9 cellular contexts compared by ENCODE assay signal in genomic region chr17:77444653-77445029, GRCh38.
DNase-seq lines count a peak whose midpoint lies in the region; ATAC-seq, FAIRE-seq and TF ChIP-seq lines count a peak whose summit lies in the region.
"Had no signal": no experiment of that assay in that cellular context is flagged by ENCODE, and none has a peak within 500 bp of the region (broad histone marks: within the 10 kb centered on the region; RNA-seq: fewer than 3 reads in every experiment).

No MANE protein-coding gene starts in this region.

- TF ChIP-seq CTCF in AG04450 (IDR thresholded peaks at IDR 0.05; ENCODE audit: low read depth, low read length) (no peak), GM20000 (IDR thresholded peaks at IDR 0.05; ENCODE audit: extremely low read depth, missing control alignments) (no peak), lung (IDR thresholded peaks at IDR 0.05; ENCODE audit: control extremely low read depth, extremely low read depth) (no peak)

- POLR2A ChIA-PET in AG04450 (lab: Yijun Ruan, JAX) (interaction anchor here (0.7 to 3.2 kb wide), 11 partner anchors 9 to 514 kb away, joined by 3 to 12 read pairs (median 5); partner anchors contain the start of gene TNRC6C), HEK293T (lab: Yijun Ruan, JAX) (no interaction called here)
- POLR2A ChIA-PET in activated CD8-positive, alpha-beta T cell treated with anti-CD3 and anti-CD28 coated beads, Interleukin-2, amount 10 ng/mL, durations not matched to agents 7 days and 5 days (lab: Charles Lee) = interaction anchor here (0.7 to 14.0 kb wide), 18 partner anchors 6 to 112 kb away, joined by 3 to 169 read pairs (median 5); no protein-coding TSS in a partner anchor

- H3K27me3 Mint-ChIP-seq in activated CD8-positive, alpha-beta T cell treated with anti-CD3 and anti-CD28 coated beads, Interleukin-2, amount 10 ng/mL, durations not matched to agents 7 days and 5 days (ENCODE audit: low read depth) = no peaks in the 10 kb centered on the region

- no peak overlapping the region for H3K4me3 ChIP-seq in AG04450 (ENCODE audit: low read depth, low read length)
- H3K4me3 ChIP-seq in lung = no peak overlapping the region
- H3K4me3 ChIP-seq: pancreas had no signal

- peaks cover 94% of the 10 kb centered on the region for H3K4me1 Mint-ChIP-seq in activated CD8-positive, alpha-beta T cell treated with anti-CD3 and anti-CD28 coated beads, Interleukin-2, amount 10 ng/mL, durations not matched to agents 7 days and 5 days (ENCODE audit: low read depth)

- peak overlapping the region; percentile 82 for H3K4me3 Mint-ChIP-seq in activated CD8-positive, alpha-beta T cell treated with anti-CD3 and anti-CD28 coated beads, Interleukin-2, amount 10 ng/mL, durations not matched to agents 7 days and 5 days

- DNase-seq in AG04450 (ENCODE audit: low read depth, low spot score) (no peak), GM20000 (ENCODE audit: low spot score) (peak; percentile 66), lung (ENCODE audit: low spot score) (no peak), HEK293T (ENCODE audit: extremely low spot score) (no peak), H54 (ENCODE audit: insufficient read length, low spot score) (no peak)
- DNase-seq in activated CD8-positive, alpha-beta T cell treated with anti-CD3 and anti-CD28 coated beads, Interleukin-2, amount 10 ng/mL, durations not matched to agents 7 days and 5 days = no peak

- WGBS in lung, 2 donors = 23 to 31% methylated on average over 9 of the region's 9 CpGs

- H3K27me3 ChIP-seq in AG04450 (ENCODE audit: control insufficient read depth, insufficient read depth, low read length) (no peaks in the 10 kb centered on the region), lung (ENCODE audit: control insufficient read depth, insufficient read depth) (no peaks in the 10 kb centered on the region)
- H3K27me3 ChIP-seq: pancreas had no signal

- H3K9me3 ChIP-seq in AG04450 (ENCODE audit: control insufficient read depth, insufficient read depth, low read length) = no peaks in the 10 kb centered on the region
- no peaks in the 10 kb centered on the region for H3K9me3 ChIP-seq in lung (ENCODE audit: control insufficient read depth in 2 of 2, insufficient read depth in 1 of 2, low read length in 1 of 2)
- H3K9me3 ChIP-seq: pancreas had no signal

- H3K27ac ChIP-seq in AG04450 (ENCODE audit: low read depth, low read length) = peak overlapping the region; percentile 92
- H3K27ac ChIP-seq in lung (ENCODE audit: low read depth in 1 of 2, low read length in 1 of 2) = peak overlapping the region in 1 of 2 donors; percentile 65

- peaks cover 45% of the 10 kb centered on the region for H3K36me3 Mint-ChIP-seq in activated CD8-positive, alpha-beta T cell treated with anti-CD3 and anti-CD28 coated beads, Interleukin-2, amount 10 ng/mL, durations not matched to agents 7 days and 5 days (ENCODE audit: low read depth)

- no peak for FAIRE-seq in H54 (lab: Jason Lieb, UNC)
- FAIRE-seq: pancreas had no signal

- peaks cover 0 to 40% of the 10 kb centered on the region in 2 donors for H3K4me1 ChIP-seq in lung (ENCODE audit: control insufficient read depth in 2 of 2, insufficient read depth in 2 of 2, low read length in 2 of 2)

- H3K9me3 Mint-ChIP-seq in activated CD8-positive, alpha-beta T cell treated with anti-CD3 and anti-CD28 coated beads, Interleukin-2, amount 10 ng/mL, durations not matched to agents 7 days and 5 days (ENCODE audit: insufficient read depth) = no peaks in the 10 kb centered on the region

- no peaks in the 10 kb centered on the region for H3K36me3 ChIP-seq in lung (ENCODE audit: control insufficient read depth in 2 of 2, insufficient read depth in 2 of 2, low read length in 2 of 2)
- H3K36me3 ChIP-seq: pancreas had no signal

- CTCF ChIA-PET in AG04450 (lab: Charles Lee) = interaction anchor here (3.1 kb wide), 1 partner anchor 15 kb away, joined by 16 read pairs; no protein-coding TSS in a partner anchor
- CTCF ChIA-PET in activated CD8-positive, alpha-beta T cell treated with anti-CD3 and anti-CD28 coated beads, Interleukin-2, amount 10 ng/mL, durations not matched to agents 7 days and 5 days (lab: Charles Lee) = interaction anchor here (0.7 to 3.7 kb wide), 18 partner anchors 8 to 113 kb away, joined by 3 to 26 read pairs (median 8); no protein-coding TSS in a partner anchor
- CTCF ChIA-PET in HEK293T (lab: Yijun Ruan, JAX) = interaction anchor here (0.6 to 1.3 kb wide), 2 partner anchors 15 to 28 kb away, joined by 3 to 6 read pairs; no protein-coding TSS in a partner anchor

- ATAC-seq in activated CD8-positive, alpha-beta T cell treated with anti-CD3 and anti-CD28 coated beads, Interleukin-2, amount 10 ng/mL, durations not matched to agents 7 days and 5 days = no peak
- ATAC-seq in lung (ENCODE audit: insufficient read depth, low FRiP score) (peak; percentile 7), GM18907 (IDR thresholded peaks at IDR 0.05; ENCODE audit: unreplicated experiment) (no peak), HG03469 (IDR thresholded peaks at IDR 0.05; ENCODE audit: unreplicated experiment) (no peak)

- no peak for TF ChIP-seq POLR2A in H54 (IDR thresholded peaks at IDR 0.05; ENCODE audit: low read depth, low read length)

- H3K27ac Mint-ChIP-seq in activated CD8-positive, alpha-beta T cell treated with anti-CD3 and anti-CD28 coated beads, Interleukin-2, amount 10 ng/mL, durations not matched to agents 7 days and 5 days = peak overlapping the region; percentile 90

TF ChIP-seq in HEK293T, 16 proteins besides CTCF, POLR2A, EP300 and RAD21:
- no peak for TF ChIP-seq SP1 (IDR thresholded peaks at IDR 0.05)
- no peak for TF ChIP-seq BHLHE40 (IDR thresholded peaks at IDR 0.05; ENCODE audit: borderline replicate concordance)
- TF ChIP-seq FOXK2 (IDR thresholded peaks at IDR 0.05) = no peak
- no peak for TF ChIP-seq TARDBP (IDR thresholded peaks at IDR 0.05)
- no peak for TF ChIP-seq ZNF384 (IDR thresholded peaks at IDR 0.05)
- TF ChIP-seq L3MBTL2 (conservative IDR thresholded peaks at IDR 0.05) = no peak
- no peak for TF ChIP-seq ARNT (IDR thresholded peaks at IDR 0.05)
- no peak for TF ChIP-seq ELF4 (IDR thresholded peaks at IDR 0.05)
- TF ChIP-seq PKNOX1 (IDR thresholded peaks at IDR 0.05) = no peak
- TF ChIP-seq LEF1 (IDR thresholded peaks at IDR 0.05; ENCODE audit: borderline replicate concordance) = no peak
- no peak for TF ChIP-seq CTBP1 (IDR thresholded peaks at IDR 0.05; ENCODE audit: borderline replicate concordance)
- no peak for TF ChIP-seq FOXA1 (IDR thresholded peaks at IDR 0.05)
- TF ChIP-seq HDGF (IDR thresholded peaks at IDR 0.05; ENCODE audit: borderline replicate concordance) = no peak
- TF ChIP-seq SUZ12 (IDR thresholded peaks at IDR 0.05) = no peak
- no peak for TF ChIP-seq NFRKB (IDR thresholded peaks at IDR 0.05)
- TF ChIP-seq FOXM1 (IDR thresholded peaks at IDR 0.05; ENCODE audit: borderline replicate concordance) = no peak
TF ChIP-seq in HEK293T: peak in this region for 0.
